ENCODE assay signal across 8 cellular contexts in the genomic region with DNA sequence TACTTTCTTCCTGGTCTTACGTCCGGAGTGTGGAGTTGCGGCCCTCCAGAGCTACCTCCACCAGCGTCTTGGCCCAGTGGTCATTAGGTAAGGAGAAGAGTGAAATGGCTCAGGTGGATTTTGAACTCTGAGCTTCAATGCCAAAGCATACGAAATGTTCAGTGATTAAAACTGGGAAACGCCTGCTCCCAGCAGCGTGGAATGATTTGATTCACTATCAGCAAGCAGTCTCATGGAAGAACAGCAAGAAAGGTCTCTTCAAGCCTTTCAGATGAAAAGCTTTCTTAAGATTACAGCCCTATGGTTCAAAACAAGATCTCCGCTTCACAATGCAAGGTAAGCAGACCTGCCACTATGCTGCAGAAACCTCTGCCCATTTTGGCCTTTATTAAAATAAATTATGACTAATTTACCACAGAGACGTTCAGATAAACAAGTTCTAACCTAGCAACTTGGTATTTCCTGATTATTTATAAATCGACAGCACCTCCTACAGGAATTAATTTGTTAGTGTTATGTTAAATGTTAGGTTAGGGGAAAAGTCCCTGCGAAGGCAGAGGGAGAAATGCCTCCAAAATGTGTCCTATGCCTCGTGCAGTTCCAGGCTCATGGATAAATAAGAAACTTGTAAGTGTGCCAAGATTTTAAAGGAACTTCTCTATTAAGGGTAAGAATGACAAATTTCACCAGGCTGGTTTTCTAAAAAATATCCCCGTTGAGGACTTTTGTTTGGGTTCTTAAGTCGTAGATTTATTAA. TPM values are rescaled to one million over a fixed set of nuclear protein-coding genes. Genes with fewer than 3 reads are reported as not detected.
DNase-seq lines count a peak whose midpoint lies in the region; ATAC-seq and TF ChIP-seq lines count a peak whose summit lies in the region.

No MANE protein-coding gene starts in this region.

- H3K9me2 ChIP-seq in HCT116 (ENCODE audit: insufficient read depth): no peaks in the 10 kb centered on the region

- H3K27ac Mint-ChIP-seq in CD14-positive monocyte: no peak overlapping the region
- H3K27ac Mint-ChIP-seq in glutamatergic neuron (ENCODE audit: unreplicated experiment): no peak overlapping the region

- TF ChIP-seq RAD21 in HCT116 (IDR thresholded peaks at IDR 0.05; ENCODE audit: low read depth): peak; percentile 83

- peak; percentile 73 for TF ChIP-seq CTCF in CD14-positive monocyte (IDR thresholded peaks at IDR 0.05)
- TF ChIP-seq CTCF in HCT116 (IDR thresholded peaks at IDR 0.05 in 2 of 3, conservative IDR thresholded peaks at IDR 0.05 in 1 of 3; ENCODE audit: borderline replicate concordance in 1 of 3, insufficient read depth in 1 of 3, low read depth in 2 of 3, low read length in 2 of 3): peak; percentile 29 to 63 (median 61); a peak in 5 of 6 replicates
- TF ChIP-seq CTCF in Peyer's patch (IDR thresholded peaks at IDR 0.05): peak in 5 of 6 experiments; percentile 11 to 47 (median 40)
- peak; percentile 62 for TF ChIP-seq CTCF in glutamatergic neuron (IDR thresholded peaks at IDR 0.05; ENCODE audit: partially characterized antibody, unreplicated experiment)
- no peak for TF ChIP-seq CTCF in ovary (IDR thresholded peaks at IDR 0.05)

- H3K4me3 Mint-ChIP-seq in CD14-positive monocyte: peak overlapping the region in 1 of 2 donors; percentile 76
- no peak overlapping the region for H3K4me3 Mint-ChIP-seq in glutamatergic neuron (ENCODE audit: unreplicated experiment)

- H3K9me3 Mint-ChIP-seq in CD14-positive monocyte (peaks cover 0 to 27% (median 7%) of the 10 kb centered on the region in 7 donors), glutamatergic neuron (ENCODE audit: unreplicated experiment) (peaks cover 15% of the 10 kb centered on the region)

- no peaks in the 10 kb centered on the region for H4K20me1 ChIP-seq in HCT116 (ENCODE audit: insufficient read depth)

- H3K4me1 ChIP-seq in HCT116 (ENCODE audit: control insufficient read depth in 1 of 2, insufficient read depth in 2 of 2, low read length in 2 of 2) (peaks cover 0 to 12% of the 10 kb centered on the region in 2 experiments; a peak in 2 of 4 replicates), Peyer's patch (peaks cover 3 to 41% (median 18%) of the 10 kb centered on the region in 4 donors), ovary (ENCODE audit: insufficient read depth) (peaks cover 2% of the 10 kb centered on the region)

- ATAC-seq in HCT116 (peak; percentile 58), HG03342 (IDR thresholded peaks at IDR 0.05; ENCODE audit: unreplicated experiment) (no peak), GM19324 (IDR thresholded peaks at IDR 0.05; ENCODE audit: low FRiP score, unreplicated experiment) (no peak)

- no peak for TF ChIP-seq EP300 in ovary (IDR thresholded peaks at IDR 0.05)

- H3K27me3 Mint-ChIP-seq in CD14-positive monocyte (ENCODE audit: low read depth in 3 of 3) (peaks cover 59 to 68% (median 63%) of the 10 kb centered on the region in 3 donors), glutamatergic neuron (ENCODE audit: unreplicated experiment) (peaks cover 24% of the 10 kb centered on the region)

- H3K9ac ChIP-seq in HCT116 (ENCODE audit: low read length): no peak overlapping the region

- DNase-seq in CD14-positive monocyte (ENCODE audit: low spot score) (no peak), HCT116 (ENCODE audit: low read depth, low spot score) (peak; percentile 46), Peyer's patch (no peak), glutamatergic neuron (no peak), occipital lobe (lab: John Stamatoyannopoulos, UW) (no peak), ovary (no peak)

- POLR2A ChIA-PET in HCT116 (lab: Charles Lee): no interaction called here

- H3K79me2 ChIP-seq in HCT116 (ENCODE audit: insufficient read depth, low read length): no peaks in the 10 kb centered on the region

- H3K36me3 ChIP-seq in HCT116 (ENCODE audit: control insufficient read depth in 1 of 2, insufficient read depth in 2 of 2, low read length in 2 of 2) (peaks cover 0 to 10% of the 10 kb centered on the region in 2 experiments; a peak in 1 of 4 replicates), Peyer's patch (peaks cover 0 to 24% (median 0%) of the 10 kb centered on the region in 3 donors), ovary (no peaks in the 10 kb centered on the region)

- H2AFZ ChIP-seq in HCT116 (ENCODE audit: low read depth, low read length, poor library complexity, severe bottlenecking): no peak overlapping the region

- no peak overlapping the region for H3K27ac ChIP-seq in HCT116 (ENCODE audit: low read depth, low read length)
- no peak overlapping the region for H3K27ac ChIP-seq in Peyer's patch
- H3K27ac ChIP-seq in ovary: no peak overlapping the region

- H3K4me3 ChIP-seq in HCT116 (replicated peaks in 1 of 2; ENCODE audit: low read depth in 1 of 2, low read length in 2 of 2): no peak overlapping the region
- no peak overlapping the region for H3K4me3 ChIP-seq in Peyer's patch
- H3K4me3 ChIP-seq in ovary: no peak overlapping the region

- H3K4me1 Mint-ChIP-seq in CD14-positive monocyte: peaks cover 38% of the 10 kb centered on the region
- H3K4me1 Mint-ChIP-seq in glutamatergic neuron (ENCODE audit: low read depth, unreplicated experiment): peaks cover 15% of the 10 kb centered on the region

- WGBS in ovary, 3 donors: 41 to 50% (median 46%) methylated on average over 14 of the region's 14 CpGs

- no peaks in the 10 kb centered on the region for H3K9me3 ChIP-seq in HCT116 (ENCODE audit: control insufficient read depth in 1 of 2, insufficient read depth in 1 of 2, low read depth in 1 of 2, low read length in 2 of 2)
- H3K9me3 ChIP-seq in Peyer's patch: peaks cover 0 to 7% (median 0%) of the 10 kb centered on the region in 4 donors
- H3K9me3 ChIP-seq in ovary: no peaks in the 10 kb centered on the region

- H3K27me3 ChIP-seq in HCT116 (ENCODE audit: insufficient read depth, low read length) (no peaks in the 10 kb centered on the region), Peyer's patch (peaks cover 3 to 42% of the 10 kb centered on the region in 2 donors), ovary (peaks cover 7% of the 10 kb centered on the region)

- no peak overlapping the region for H3K4me2 ChIP-seq in HCT116 (ENCODE audit: low read length)

- H3K36me3 Mint-ChIP-seq in CD14-positive monocyte (peaks cover 30 to 38% of the 10 kb centered on the region in 2 donors), glutamatergic neuron (ENCODE audit: unreplicated experiment) (peaks cover 4% of the 10 kb centered on the region)

- intact Hi-C loops in CD14-positive monocyte (cut with micrococcal nuclease) (loop anchor here (5.0 to 10.0 kb wide), 2 partner anchors 188 to 460 kb away; no protein-coding TSS in a partner anchor), HCT116 (cut with micrococcal nuclease) (loop anchor here (1.0 to 5.0 kb wide), 4 partner anchors 268 to 943 kb away; no protein-coding TSS in a partner anchor), ovary (cut with DNase I) (loop anchor here in 2 of 4 donors (5.0 kb wide), 2 partner anchors 938 to 943 kb away; no protein-coding TSS in a partner anchor)

- TF ChIP-seq POLR2A in HCT116 (IDR thresholded peaks at IDR 0.05; ENCODE audit: borderline replicate concordance, extremely low read depth, insufficient read depth, insufficient read length): no peak
- no peak for TF ChIP-seq POLR2A in Peyer's patch (IDR thresholded peaks at IDR 0.05)
- no peak for TF ChIP-seq POLR2A in ovary (IDR thresholded peaks at IDR 0.05)

- CTCF ChIA-PET in HCT116 (lab: Charles Lee): interaction anchor here (0.8 to 1.2 kb wide), 4 partner anchors 187 to 945 kb away, joined by 3 to 6 read pairs (median 4); no protein-coding TSS in a partner anchor

- no TSS peak for BruUV-seq in HCT116 (replicated peaks; lab: Mats Ljungman, UMichigan)

- RAD21 ChIA-PET in HCT116 (lab: Charles Lee; ENCODE audit: low non-redundant PET in 1 of 2, low total read pairs in 2 of 2, uncharacterized antibody in 2 of 2, unreplicated experiment in 2 of 2): no interaction called here

TF ChIP-seq in HCT116, 20 proteins besides CTCF, POLR2A, EP300 and RAD21:
- TF ChIP-seq FOSL1 (IDR thresholded peaks at IDR 0.05; ENCODE audit: low read depth): peak; percentile 23; the same call in 1 of the 2 replicates
- no peak for TF ChIP-seq JUND (IDR thresholded peaks at IDR 0.05)
TF ChIP-seq in HCT116: peak in this region for 1.

RNA-seq across cellular contexts. Expression of a gene that starts 10.1 kb away (rescaled TPM):
- polyA plus RNA-seq in CD14-positive monocyte (not detected), ovary (not detected)
- total RNA-seq in HCT116 (2021; ENCODE audit: unreplicated experiment) (0.69 TPM), Peyer's patch (not detected), glutamatergic neuron (ENCODE audit: unreplicated experiment) (not detected), occipital lobe (7.0 TPM), ovary (not detected)
- polyA plus RNA-seq in HCT116 (2012): 0.24 and 0.35 TPM in 2 replicates

RNA-seq across cellular contexts. Expression of a gene that starts 50.6 kb away (rescaled TPM):
- polyA plus RNA-seq in CD14-positive monocyte (10 to 100 TPM in 1 of 2 donors, 1 to 10 TPM in 1; 7.2 to 11.2 TPM), ovary (10 to 100 TPM in 1 of 2 donors, 1 to 10 TPM in 1; 9.7 to 21.1 TPM)
- total RNA-seq in HCT116 (2021; ENCODE audit: unreplicated experiment) (7.7 TPM), Peyer's patch (10 to 100 TPM; 26.4 to 40.9 (median 29.8) TPM), glutamatergic neuron (ENCODE audit: unreplicated experiment) (51.3 TPM), occipital lobe (54.0 TPM), ovary (10 to 100 TPM in 6 of 7 donors, 1 to 10 TPM in 1; 8.8 to 23.5 (median 16.5) TPM)
- polyA plus RNA-seq in HCT116 (2012): 3.3 and 6.5 TPM in 2 replicates

Comparison
In these comparisons a context has a peak if more than half of its experiments do, and no peak if none do; other contexts are left out.
1. CTCF ChIP-seq: peak in CD14-positive monocyte (single experiment), HCT116 (3 of 3), Peyer's patch (5 of 6) and glutamatergic neuron (single experiment); none in ovary (0 of 3).